In the genomic region with DNA sequence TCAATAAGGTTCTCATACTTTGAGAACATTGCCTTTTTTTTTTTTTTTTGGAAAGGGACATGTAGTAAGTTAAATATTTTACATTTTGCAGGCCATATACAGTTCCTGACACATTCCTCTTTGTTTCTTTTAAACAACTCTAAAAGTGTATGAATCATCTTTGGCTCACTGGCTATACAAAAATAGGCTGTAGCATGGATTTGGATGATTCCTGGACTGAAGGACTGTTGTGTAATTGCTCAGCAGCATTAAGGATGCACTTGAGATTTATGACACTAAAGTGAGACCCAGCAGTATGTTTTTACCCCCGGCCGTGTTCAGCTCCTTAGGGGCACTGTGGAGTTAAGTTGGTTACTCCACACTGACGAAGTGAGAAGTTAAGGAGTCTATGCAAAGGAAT, we compare ENCODE assay signal across 16 cellular contexts. TPM values are rescaled to one million over a fixed set of nuclear protein-coding genes. Genes with fewer than 3 reads are reported as not detected.
A peak's percentile ranks its signal among the peaks of the same experiment; 100 is the strongest.
DNase-seq lines count a peak whose midpoint lies in the region; ATAC-seq and TF ChIP-seq lines count a peak whose summit lies in the region.
"Had no signal": no experiment of that assay in that cellular context is flagged by ENCODE, and none has a peak within 500 bp of the region (broad histone marks: within the 10 kb centered on the region; RNA-seq: fewer than 3 reads in every experiment).

No MANE protein-coding gene starts in this region.

- H3K36me3 ChIP-seq in ACC112 (ENCODE audit: insufficient read depth, low read length) (peaks cover 11% of the 10 kb centered on the region; the same call in 1 of the 2 replicates), brain microvascular endothelial cell (replicated peaks) (no peaks in the 10 kb centered on the region), left ventricle myocardium inferior (peaks cover 48% of the 10 kb centered on the region)

- H3K27ac ChIP-seq in ACC112 (ENCODE audit: low read depth, low read length) = peak overlapping the region; percentile 33; the same call in 1 of the 2 replicates
- no peak overlapping the region for H3K27ac ChIP-seq in brain microvascular endothelial cell
- no peak overlapping the region for H3K27ac ChIP-seq in left ventricle myocardium inferior (replicated peaks)
- H3K27ac ChIP-seq: skin epidermis, upper lobe of right lung had no signal

- DNase-seq in HPDE6-E6E7 (ENCODE audit: extremely low spot score) = peak; percentile 1
- peak; percentile 17 for DNase-seq in brain microvascular endothelial cell
- DNase-seq in iris pigment epithelial cell (ENCODE audit: low read depth) = peak; percentile 80
- DNase-seq in left ventricle myocardium inferior = no peak
- DNase-seq in NCI-H2171 treated with DMSO at 0.1 percent for 48 hours (lab: John Stamatoyannopoulos, UW) = no peak
- DNase-seq in G401 (ENCODE audit: low spot score) = no peak
- DNase-seq: activated naive CD8-positive, alpha-beta T cell treated with anti-CD3 and anti-CD28 coated beads for 36 hours; AML-193; immature natural killer cell; naive thymus-derived CD8-positive, alpha-beta T cell; NCI-H69; SHP77 treated with DMSO at 0.1 percent for 48 hours; upper lobe of right lung had no signal

- no peaks in the 10 kb centered on the region for H3K9me3 ChIP-seq in left ventricle myocardium inferior (replicated peaks)
- H3K9me3 ChIP-seq: upper lobe of right lung had no signal

- peaks cover 16% of the 10 kb centered on the region for H3K4me1 ChIP-seq in ACC112 (ENCODE audit: control insufficient read depth, insufficient read depth, low read length, unreplicated experiment)
- no peaks in the 10 kb centered on the region for H3K4me1 ChIP-seq in left ventricle myocardium inferior
- H3K4me1 ChIP-seq: upper lobe of right lung had no signal

- TF ChIP-seq CTCF in brain microvascular endothelial cell (IDR thresholded peaks at IDR 0.05; ENCODE audit: low read depth, low read length, missing control alignments) (no peak), left ventricle myocardium inferior (IDR thresholded peaks at IDR 0.05; ENCODE audit: borderline replicate concordance) (no peak)

- peak overlapping the region; percentile 37; the same call in 1 of the 2 replicates for H3K4me3 ChIP-seq in ACC112 (ENCODE audit: low read depth, low read length)
- H3K4me3 ChIP-seq in brain microvascular endothelial cell (ENCODE audit: low read depth, low read length) = no peak overlapping the region
- no peak overlapping the region for H3K4me3 ChIP-seq in left ventricle myocardium inferior
- H3K4me3 ChIP-seq: skin epidermis, upper lobe of right lung had no signal

- no peak for ATAC-seq in HG03354 (IDR thresholded peaks at IDR 0.05; ENCODE audit: poor library complexity, severe bottlenecking, unreplicated experiment)
- ATAC-seq: naive thymus-derived CD8-positive, alpha-beta T cell; upper lobe of right lung had no signal

- intact Hi-C loops in left ventricle myocardium inferior (cut with micrococcal nuclease) = no loop called here

- no peaks in the 10 kb centered on the region for H3K79me2 ChIP-seq in ACC112 (ENCODE audit: control insufficient read depth, insufficient read depth, low read length, unreplicated experiment)

- H3K27me3 ChIP-seq in ACC112 (ENCODE audit: insufficient read depth, low read length) (no peaks in the 10 kb centered on the region), brain microvascular endothelial cell (replicated peaks) (no peaks in the 10 kb centered on the region), left ventricle myocardium inferior (ENCODE audit: low read depth) (no peaks in the 10 kb centered on the region)
- H3K27me3 ChIP-seq: upper lobe of right lung had no signal

- no peak overlapping the region for H2AFZ ChIP-seq in ACC112 (ENCODE audit: low read length, unreplicated experiment)

- in situ Hi-C loops in brain microvascular endothelial cell (cut with HindIII; ENCODE audit: low pct_ligation_motif_present, low sequenced_read_pairs) = no loop called here
- in situ Hi-C loops in G401 (cut with HindIII; ENCODE audit: low sequenced_read_pairs) = no loop called here

RNA-seq across cellular contexts. Expression of a gene that starts 41.3 kb away (rescaled TPM):
- 32.5 TPM for total RNA-seq in left ventricle myocardium inferior
- 10.6 and 14.2 TPM in 2 replicates for total RNA-seq in G401 (2014; rRNA removed; shearing (Covaris generic))

Comparison
In these comparisons a context has a peak if more than half of its experiments do, and no peak if none do; other contexts are left out.
1. DNase-seq: peak in HPDE6-E6E7 (single experiment), brain microvascular endothelial cell (single experiment) and iris pigment epithelial cell (single experiment); none in left ventricle myocardium inferior (single experiment), NCI-H2171 treated with DMSO at 0.1 percent for 48 hours (single experiment) and G401 (single experiment).